In genomic region chr1:84170171-84170570, GRCh38 we compare ENCODE assay signal across 15 cellular contexts. TPM values are rescaled to one million over a fixed set of nuclear protein-coding genes. Genes with fewer than 3 reads are reported as not detected.
DNase-seq lines count a peak whose midpoint lies in the region; ATAC-seq and TF ChIP-seq lines count a peak whose summit lies in the region.
"Had no signal": no experiment of that assay in that cellular context is flagged by ENCODE, and none has a peak within 500 bp of the region (broad histone marks: within the 10 kb centered on the region; RNA-seq: fewer than 3 reads in every experiment).

No MANE protein-coding gene starts in this region.

- H4K8ac ChIP-seq in mesenchymal stem cell (ENCODE audit: low read length) = no peak overlapping the region

- peak overlapping the region; percentile 27 for H3K27ac Mint-ChIP-seq in CD4-positive, alpha-beta T cell
- no peak overlapping the region for H3K27ac Mint-ChIP-seq in activated T-helper 17 cell treated with anti-CD3 and anti-CD28 coated beads, Interleukin-2, amount 50 U/mL, for 72 hours
- peak overlapping the region in 1 of 2 donors; percentile 89 for H3K27ac Mint-ChIP-seq in effector memory CD8-positive, alpha-beta T cell
- H3K27ac Mint-ChIP-seq: H9 had no signal

- TF ChIP-seq CTCF in C4-2B (conservative IDR thresholded peaks at IDR 0.05) = no peak
- TF ChIP-seq CTCF in CD4-positive, alpha-beta T cell (IDR thresholded peaks at IDR 0.05) = no peak
- no peak for TF ChIP-seq CTCF in upper lobe of right lung (IDR thresholded peaks at IDR 0.05)

- no peak overlapping the region for H3K4me3 Mint-ChIP-seq in CD4-positive, alpha-beta T cell
- peak overlapping the region; percentile 11 for H3K4me3 Mint-ChIP-seq in activated T-helper 17 cell treated with anti-CD3 and anti-CD28 coated beads, Interleukin-2, amount 50 U/mL, for 72 hours
- no peak overlapping the region for H3K4me3 Mint-ChIP-seq in effector memory CD8-positive, alpha-beta T cell
- H3K4me3 Mint-ChIP-seq: H9, IgD-negative memory B cell had no signal

- CTCF ChIA-PET in CD4-positive, alpha-beta T cell (lab: Charles Lee) = interaction anchor here (1.0 kb wide), 1 partner anchor 584 kb away, joined by 3 read pairs; no protein-coding TSS in a partner anchor

- H3K27me3 ChIP-seq in CD4-positive, alpha-beta T cell (ENCODE audit: control insufficient read depth, insufficient read depth, low read length) = no peaks in the 10 kb centered on the region
- no peaks in the 10 kb centered on the region for H3K27me3 ChIP-seq in mesenchymal stem cell (ENCODE audit: control insufficient read depth in 1 of 2, insufficient read depth in 1 of 2, low read length in 2 of 2)
- H3K27me3 ChIP-seq in H7 (ENCODE audit: control insufficient read depth, insufficient read depth, low read length) = no peaks in the 10 kb centered on the region
- H3K27me3 ChIP-seq in upper lobe of right lung = no peaks in the 10 kb centered on the region

- no peak overlapping the region for H4K91ac ChIP-seq in mesenchymal stem cell (ENCODE audit: low read length)

- no peak overlapping the region for H3K14ac ChIP-seq in mesenchymal stem cell (ENCODE audit: low read length in 2 of 2)

- H2AFZ ChIP-seq in mesenchymal stem cell (ENCODE audit: low read depth, low read length) = no peak overlapping the region
- H2AFZ ChIP-seq: GM23248 had no signal

- no peak for ATAC-seq in CD4-positive, alpha-beta T cell (ENCODE audit: poor library complexity)
- ATAC-seq in activated T-helper 17 cell treated with anti-CD3 and anti-CD28 coated beads, Interleukin-2, amount 50 U/mL, for 72 hours (replicated peaks) = no peak
- ATAC-seq in effector memory CD8-positive, alpha-beta T cell (replicated peaks) = no peak
- ATAC-seq in upper lobe of right lung = no peak
- ATAC-seq: A549 had no signal

- no peaks in the 10 kb centered on the region for H3K27me3 Mint-ChIP-seq in CD4-positive, alpha-beta T cell
- H3K27me3 Mint-ChIP-seq in activated T-helper 17 cell treated with anti-CD3 and anti-CD28 coated beads, Interleukin-2, amount 50 U/mL, for 72 hours = no peaks in the 10 kb centered on the region
- H3K27me3 Mint-ChIP-seq in effector memory CD8-positive, alpha-beta T cell = no peaks in the 10 kb centered on the region
- H3K27me3 Mint-ChIP-seq: IgD-negative memory B cell had no signal

- H2AK5ac ChIP-seq in mesenchymal stem cell (ENCODE audit: low read length, severe bottlenecking) = no peak overlapping the region

- no peak for DNase-seq in CD4-positive, alpha-beta T cell
- no peak for DNase-seq in mesenchymal stem cell
- no peak for DNase-seq in NCI-H2081 (lab: John Stamatoyannopoulos, UW)
- no peak for DNase-seq in effector memory CD8-positive, alpha-beta T cell
- no peak for DNase-seq in H7
- DNase-seq in upper lobe of right lung = no peak
- DNase-seq: Calu3, DMS 273 treated with DMSO at 0.1 percent for 48 hours, DMS79, GM23248, H9 had no signal

- peaks cover 15% of the 10 kb centered on the region for H3K36me3 Mint-ChIP-seq in CD4-positive, alpha-beta T cell (ENCODE audit: low read depth)
- no peaks in the 10 kb centered on the region for H3K36me3 Mint-ChIP-seq in activated T-helper 17 cell treated with anti-CD3 and anti-CD28 coated beads, Interleukin-2, amount 50 U/mL, for 72 hours (ENCODE audit: low read depth)
- no peaks in the 10 kb centered on the region for H3K36me3 Mint-ChIP-seq in effector memory CD8-positive, alpha-beta T cell (ENCODE audit: insufficient read depth)

- peak overlapping the region; percentile 44; the same call in 1 of the 2 replicates for H3K27ac ChIP-seq in C4-2B
- no peak overlapping the region for H3K27ac ChIP-seq in CD4-positive, alpha-beta T cell (ENCODE audit: low read depth, low read length)
- H3K27ac ChIP-seq in mesenchymal stem cell (ENCODE audit: low read length, poor library complexity, severe bottlenecking) = no peak overlapping the region
- no peak overlapping the region for H3K27ac ChIP-seq in upper lobe of right lung
- H3K27ac ChIP-seq: A549, GM23248 had no signal

- no peak overlapping the region for H3K4ac ChIP-seq in mesenchymal stem cell (ENCODE audit: low read depth in 1 of 2, low read length in 2 of 2)

- H2BK5ac ChIP-seq in mesenchymal stem cell (ENCODE audit: low read depth, low read length, poor library complexity, severe bottlenecking) = no peak overlapping the region

- H3K4me1 ChIP-seq in mesenchymal stem cell (ENCODE audit: control insufficient read depth, insufficient read depth, low read depth, low read length) (no peaks in the 10 kb centered on the region), upper lobe of right lung (no peaks in the 10 kb centered on the region)

- H2BK15ac ChIP-seq in mesenchymal stem cell (ENCODE audit: low read depth, poor library complexity, severe bottlenecking) = no peak overlapping the region

- POLR2A ChIA-PET in CD4-positive, alpha-beta T cell (lab: Charles Lee) = interaction anchor here (0.8 kb wide), 1 partner anchor 26 kb away, joined by 3 read pairs; the partner anchor contains the start of gene PRKACB

- H3K9me3 Mint-ChIP-seq in CD4-positive, alpha-beta T cell = no peaks in the 10 kb centered on the region
- no peaks in the 10 kb centered on the region for H3K9me3 Mint-ChIP-seq in activated T-helper 17 cell treated with anti-CD3 and anti-CD28 coated beads, Interleukin-2, amount 50 U/mL, for 72 hours
- no peaks in the 10 kb centered on the region for H3K9me3 Mint-ChIP-seq in effector memory CD8-positive, alpha-beta T cell
- H3K9me3 Mint-ChIP-seq: H9, IgD-negative memory B cell had no signal

- H3K4me3 ChIP-seq in mesenchymal stem cell (ENCODE audit: insufficient read depth in 1 of 2, low read depth in 1 of 2, low read length in 2 of 2) (no peak overlapping the region), H7 (ENCODE audit: insufficient read depth, low read depth, low read length) (no peak overlapping the region), upper lobe of right lung (no peak overlapping the region)
- H3K4me3 ChIP-seq: A549, GM23248 had no signal

- H2BK12ac ChIP-seq in mesenchymal stem cell (ENCODE audit: low read length in 2 of 2) = no peak overlapping the region

- no peaks in the 10 kb centered on the region for H3K79me1 ChIP-seq in mesenchymal stem cell (replicated peaks; ENCODE audit: low read length, poor library complexity, severe bottlenecking)

- H3K23ac ChIP-seq in mesenchymal stem cell (ENCODE audit: low read length in 2 of 2) = no peak overlapping the region

- peak overlapping the region; percentile 19 for H2BK120ac ChIP-seq in mesenchymal stem cell (ENCODE audit: low read depth, low read length)

- H3K9me3 ChIP-seq in CD4-positive, alpha-beta T cell (ENCODE audit: control insufficient read depth, low read length) = no peaks in the 10 kb centered on the region
- no peaks in the 10 kb centered on the region for H3K9me3 ChIP-seq in mesenchymal stem cell (ENCODE audit: control insufficient read depth, low read length)
- H3K9me3 ChIP-seq in upper lobe of right lung = no peaks in the 10 kb centered on the region
- H3K9me3 ChIP-seq: A549 had no signal

- intact Hi-C loops in CD4-positive, alpha-beta T cell (cut with DNase I, micrococcal nuclease) = no loop called here
- intact Hi-C loops in upper lobe of right lung (cut with DNase I) = no loop called here

- no peak overlapping the region for H3K4me2 ChIP-seq in mesenchymal stem cell (ENCODE audit: low read length, poor library complexity, severe bottlenecking)
- H3K4me2 ChIP-seq: A549 had no signal

- H3K9ac ChIP-seq in mesenchymal stem cell (ENCODE audit: low read length) = no peak overlapping the region
- H3K9ac ChIP-seq: GM23248 had no signal

- no peaks in the 10 kb centered on the region for H3K36me3 ChIP-seq in mesenchymal stem cell (ENCODE audit: control insufficient read depth in 1 of 2, insufficient read depth in 2 of 2, low read depth in 1 of 2, low read length in 2 of 2)
- no peaks in the 10 kb centered on the region for H3K36me3 ChIP-seq in H7 (replicated peaks; ENCODE audit: control insufficient read depth, insufficient read depth, low read length)
- H3K36me3 ChIP-seq in upper lobe of right lung = no peaks in the 10 kb centered on the region

- peaks cover 88% of the 10 kb centered on the region for H3K4me1 Mint-ChIP-seq in CD4-positive, alpha-beta T cell (ENCODE audit: low read depth)
- peaks cover 29% of the 10 kb centered on the region for H3K4me1 Mint-ChIP-seq in activated T-helper 17 cell treated with anti-CD3 and anti-CD28 coated beads, Interleukin-2, amount 50 U/mL, for 72 hours
- peaks cover 39 to 60% of the 10 kb centered on the region in 2 donors for H3K4me1 Mint-ChIP-seq in effector memory CD8-positive, alpha-beta T cell (ENCODE audit: low read depth in 2 of 2)

- 75% methylated on average over 1 of the region's 1 CpG for WGBS in mesenchymal stem cell

- no peak overlapping the region for H3K18ac ChIP-seq in mesenchymal stem cell (ENCODE audit: low read depth in 1 of 2, low read length in 2 of 2)

RNA-seq across cellular contexts. Expression of gene PRKACB, which starts 26.1 kb away (rescaled TPM):
- 10 to 100 TPM; 49.7 to 52.4 TPM for total RNA-seq in CD4-positive, alpha-beta T cell
- total RNA-seq in activated T-helper 17 cell treated with anti-CD3 and anti-CD28 coated beads, Interleukin-2, amount 50 U/mL, for 72 hours = 10 to 100 TPM; 16.3 to 26.2 TPM
- 22.1 TPM for polyA plus RNA-seq in mesenchymal stem cell (2013, experiment 1 of 2)
- 22.0 TPM for polyA plus RNA-seq in mesenchymal stem cell (2013, experiment 2 of 2)
- 16.6 and 21.1 TPM in 2 replicates for total RNA-seq in H7 (2014; rRNA removed; shearing (Covaris generic))
- 31.9 TPM for total RNA-seq in upper lobe of right lung
